In genomic region chr3:48505968-48506367, GRCh38 we compare ENCODE assay signal across 7 cellular contexts. TPM values are rescaled to one million over a fixed set of nuclear protein-coding genes. Genes with fewer than 3 reads are reported as not detected.
DNase-seq lines count a peak whose midpoint lies in the region; ATAC-seq and TF ChIP-seq lines count a peak whose summit lies in the region.
"Not testable (repeated sequence)": the region's sequence is repeated elsewhere in the genome, so short reads cannot be mapped to it uniquely, and the experiment has no call there.

No MANE protein-coding gene starts in this region.

- not testable (repeated sequence) for H3K4me3 ChIP-seq in CD8-positive, alpha-beta T cell (ENCODE audit: low read depth, low read length); naive thymus-derived CD4-positive, alpha-beta T cell (ENCODE audit: low read length)
- H3K4me3 ChIP-seq in trophoblast cell (ENCODE audit: low read depth, low read length), result peak overlapping the region; percentile 13

- intact Hi-C loops in CD8-positive, alpha-beta T cell (cut with DNase I, micrococcal nuclease), result loop anchor here in 1 of 2 experiments (2.0 kb wide), 2 partner anchors 43 to 53 kb away; no protein-coding TSS in a partner anchor
- intact Hi-C loops in naive thymus-derived CD4-positive, alpha-beta T cell (cut with micrococcal nuclease), result loop anchor here (2.0 to 5.0 kb wide), 3 partner anchors 234 to 273 kb away; no protein-coding TSS in a partner anchor

- peak overlapping the region; percentile 15 for H4K8ac ChIP-seq in trophoblast cell (ENCODE audit: low read depth, low read length)

- H3K4me1 Mint-ChIP-seq in CD8-positive, alpha-beta T cell (ENCODE audit: low read depth), result peaks cover 44% of the 10 kb centered on the region
- peaks cover 43 to 63% (median 60%) of the 10 kb centered on the region in 7 donors for H3K4me1 Mint-ChIP-seq in naive thymus-derived CD4-positive, alpha-beta T cell

- H3K9me3 Mint-ChIP-seq in CD8-positive, alpha-beta T cell; naive thymus-derived CD4-positive, alpha-beta T cell: not testable (repeated sequence)

- not testable (repeated sequence) for H3K36me3 ChIP-seq in CD8-positive, alpha-beta T cell (ENCODE audit: insufficient read depth, low read length); naive thymus-derived CD4-positive, alpha-beta T cell (ENCODE audit: control insufficient read depth in 2 of 3, insufficient read depth in 3 of 3, low read length in 3 of 3); trophoblast cell (ENCODE audit: control insufficient read depth in 1 of 2, insufficient read depth in 2 of 2, low read length in 2 of 2)

- H3K23ac ChIP-seq in trophoblast cell (ENCODE audit: low read length), result not testable (repeated sequence)

- not testable (repeated sequence) for H2AK5ac ChIP-seq in trophoblast cell (ENCODE audit: low read length)

- H3K27me3 Mint-ChIP-seq in CD8-positive, alpha-beta T cell (ENCODE audit: low read depth); naive thymus-derived CD4-positive, alpha-beta T cell: not testable (repeated sequence)

- H3K79me2 ChIP-seq in trophoblast cell (ENCODE audit: control insufficient read depth, insufficient read depth, low read length, poor library complexity), result peaks cover 13% of the 10 kb centered on the region

- not testable (repeated sequence) for TF ChIP-seq POLR2A in erythroblast (IDR thresholded peaks at IDR 0.05; ENCODE audit: low read length)

- H3K9ac ChIP-seq in trophoblast cell (ENCODE audit: low read length), result not testable (repeated sequence)

- peak overlapping the region; percentile 91 for H2BK12ac ChIP-seq in trophoblast cell (ENCODE audit: low read length)

- peak overlapping the region; percentile 5 for H3K18ac ChIP-seq in trophoblast cell (ENCODE audit: low read length)

- CTCF ChIA-PET in CD8-positive, alpha-beta T cell (lab: Charles Lee), result interaction anchor here (1.3 to 20.3 kb wide), 6 partner anchors 27 to 107 kb away, joined by 9 to 197 read pairs (median 37); partner anchors contain the start of gene PFKFB4
- CTCF ChIA-PET in naive thymus-derived CD4-positive, alpha-beta T cell (lab: Charles Lee), result interaction anchor here (1.0 to 2.6 kb wide), 7 partner anchors 26 to 105 kb away, joined by 4 to 18 read pairs (median 8); partner anchors contain the start of genes CCDC51 and TMA7

- peak overlapping the region; percentile 49 for H4K91ac ChIP-seq in trophoblast cell (ENCODE audit: low read depth, low read length)

- ATAC-seq in CD8-positive, alpha-beta T cell; naive thymus-derived CD4-positive, alpha-beta T cell: not testable (repeated sequence)

- H3K4me3 Mint-ChIP-seq in CD8-positive, alpha-beta T cell, result peak overlapping the region; percentile 19
- peak overlapping the region in 9 of 10 donors; percentile 12 to 64 (median 45) for H3K4me3 Mint-ChIP-seq in naive thymus-derived CD4-positive, alpha-beta T cell

- H2AFZ ChIP-seq in trophoblast cell (ENCODE audit: insufficient read depth, low read length, poor library complexity), result not testable (repeated sequence)

- H3K27me3 ChIP-seq in CD8-positive, alpha-beta T cell (ENCODE audit: insufficient read depth, low read length); naive thymus-derived CD4-positive, alpha-beta T cell (ENCODE audit: control insufficient read depth in 2 of 2, insufficient read depth in 2 of 2, low read length in 2 of 2); trophoblast cell (ENCODE audit: insufficient read depth, low read length): not testable (repeated sequence)

- H2BK5ac ChIP-seq in trophoblast cell (ENCODE audit: low read depth, low read length, poor library complexity), result peak overlapping the region; percentile 89

- DNase-seq in CD8-positive, alpha-beta T cell; naive thymus-derived CD4-positive, alpha-beta T cell; trophoblast cell: not testable (repeated sequence)
- DNase-seq in OCI-M1 (lab: John Stamatoyannopoulos, UW) (peak; percentile 14), erythroblast (lab: John Stamatoyannopoulos, UW) (peak; percentile 58 to 71)
- peak; percentile 34 for DNase-seq in activated effector memory CD4-positive, alpha-beta T cell treated with anti-CD3 and anti-CD28 coated beads, Interleukin-2, amount 50 U/mL, for 16 hours

- peak overlapping the region; percentile 5 for H3K4ac ChIP-seq in trophoblast cell (ENCODE audit: low read depth, low read length)

- H3K14ac ChIP-seq in trophoblast cell (ENCODE audit: low read length), result peak overlapping the region; percentile 10

- H3K79me1 ChIP-seq in trophoblast cell (ENCODE audit: low read length), result peaks cover 29% of the 10 kb centered on the region

- peaks cover 36% of the 10 kb centered on the region for H3K4me1 ChIP-seq in CD8-positive, alpha-beta T cell (ENCODE audit: insufficient read depth, low read length)
- peaks cover 28 to 43% of the 10 kb centered on the region in 2 donors for H3K4me1 ChIP-seq in naive thymus-derived CD4-positive, alpha-beta T cell (ENCODE audit: control insufficient read depth in 2 of 2, insufficient read depth in 2 of 2, low read length in 2 of 2)
- H3K4me1 ChIP-seq in trophoblast cell (ENCODE audit: control insufficient read depth in 1 of 2, insufficient read depth in 2 of 2, low read length in 2 of 2), result peaks cover 32 to 42% of the 10 kb centered on the region in 2 experiments

- peak overlapping the region; percentile 50 for H2BK120ac ChIP-seq in trophoblast cell (ENCODE audit: insufficient read depth, low read length, poor library complexity)

- TF ChIP-seq CTCF in CD8-positive, alpha-beta T cell (IDR thresholded peaks at IDR 0.05); VCaP (conservative IDR thresholded peaks at IDR 0.05): not testable (repeated sequence)

- H3K36me3 Mint-ChIP-seq in CD8-positive, alpha-beta T cell; naive thymus-derived CD4-positive, alpha-beta T cell: not testable (repeated sequence)

- POLR2A ChIA-PET in CD8-positive, alpha-beta T cell (lab: Charles Lee), result interaction anchor here (5.4 kb wide), 1 partner anchor 34 kb away, joined by 29 read pairs; no protein-coding TSS in a partner anchor
- POLR2A ChIA-PET in naive thymus-derived CD4-positive, alpha-beta T cell (lab: Charles Lee), result interaction anchor here (0.8 to 3.5 kb wide), 9 partner anchors 9 to 72 kb away, joined by 3 to 28 read pairs (median 10); partner anchors contain the start of genes ATRIP, CCDC51 and TMA7

- H3K27ac Mint-ChIP-seq in CD8-positive, alpha-beta T cell, result not testable (repeated sequence)
- H3K27ac Mint-ChIP-seq in naive thymus-derived CD4-positive, alpha-beta T cell, result peak overlapping the region in 7 of 9 donors; percentile 20 to 86 (median 71)

- not testable (repeated sequence) for H4K12ac ChIP-seq in trophoblast cell (ENCODE audit: low read depth, low read length)

- not testable (repeated sequence) for H3K27ac ChIP-seq in CD8-positive, alpha-beta T cell (ENCODE audit: low read depth, low read length); naive thymus-derived CD4-positive, alpha-beta T cell (ENCODE audit: low read depth, low read length)
- H3K27ac ChIP-seq in VCaP, result peak overlapping the region; percentile 55; the same call in 1 of the 2 replicates
- H3K27ac ChIP-seq in trophoblast cell (ENCODE audit: low read depth, low read length), result peak overlapping the region; percentile 14

- H3K4me2 ChIP-seq in trophoblast cell (ENCODE audit: low read length), result peak overlapping the region; percentile 11

- H3K9me3 ChIP-seq in CD8-positive, alpha-beta T cell (ENCODE audit: low read length); naive thymus-derived CD4-positive, alpha-beta T cell (ENCODE audit: control insufficient read depth in 2 of 3, low read length in 3 of 3); trophoblast cell (ENCODE audit: insufficient read depth, low read depth, low read length): not testable (repeated sequence)

- no CpG with 5 or more reads among the region's 5 CpGs for WGBS in trophoblast cell (ENCODE audit: extremely low coverage, insufficient coverage, insufficient read length)

RNA-seq across cellular contexts. Expression of gene SHISA5, which starts 2.0 kb away (rescaled TPM):
- 10 to 100 TPM; 84.3 to 86.0 TPM for total RNA-seq in CD8-positive, alpha-beta T cell
- total RNA-seq in naive thymus-derived CD4-positive, alpha-beta T cell, result 100 to 1,000 TPM; 147 to 236 (median 182) TPM
- 100 to 1,000 TPM; 348 to 383 TPM for polyA plus RNA-seq in naive thymus-derived CD4-positive, alpha-beta T cell
- 314 and 318 TPM in 2 replicates for polyA plus RNA-seq in trophoblast cell (2013)

RNA-seq across cellular contexts. Expression of gene PFKFB4, which starts 50.6 kb away (rescaled TPM):
- 1 to 10 TPM; 1.2 to 1.3 TPM for total RNA-seq in CD8-positive, alpha-beta T cell
- 10 to 100 TPM in 2 of 5 experiments, 1 to 10 TPM in 3; 3.0 to 64.2 (median 3.7) TPM for total RNA-seq in naive thymus-derived CD4-positive, alpha-beta T cell
- 1 to 10 TPM; 2.6 to 3.4 TPM for polyA plus RNA-seq in naive thymus-derived CD4-positive, alpha-beta T cell
- polyA plus RNA-seq in trophoblast cell (2013), result 18.7 TPM in 2 replicates

RNA-seq across cellular contexts. Expression of gene UCN2, which starts 57.6 kb away (rescaled TPM):
- total RNA-seq in CD8-positive, alpha-beta T cell, result not detected
- under 1 TPM in 1 of 5 experiments, not detected in 4; 0.51 TPM for total RNA-seq in naive thymus-derived CD4-positive, alpha-beta T cell
- not detected for polyA plus RNA-seq in naive thymus-derived CD4-positive, alpha-beta T cell
- 1.4 and 1.7 TPM in 2 replicates for polyA plus RNA-seq in trophoblast cell (2013)

RNA-seq across cellular contexts. Expression of gene ATRIP, which starts 59.4 kb away (rescaled TPM):
- total RNA-seq in CD8-positive, alpha-beta T cell, result 1 to 10 TPM; 7.4 to 8.7 TPM
- total RNA-seq in naive thymus-derived CD4-positive, alpha-beta T cell, result 10 to 100 TPM in 3 of 5 experiments, 1 to 10 TPM in 2; 7.9 to 14.2 (median 12.5) TPM
- polyA plus RNA-seq in naive thymus-derived CD4-positive, alpha-beta T cell, result 10 to 100 TPM; 10.7 to 16.2 TPM
- 9.1 and 9.8 TPM in 2 replicates for polyA plus RNA-seq in trophoblast cell (2013)
